ENCODE assay signal across 17 cellular contexts in genomic region chr1:8541961-8542521, GRCh38.
DNase-seq lines count a peak whose midpoint lies in the region; ATAC-seq and TF ChIP-seq lines count a peak whose summit lies in the region.
"Had no signal": no experiment of that assay in that cellular context is flagged by ENCODE, and none has a peak within 500 bp of the region (broad histone marks: within the 10 kb centered on the region; RNA-seq: fewer than 3 reads in every experiment).

No MANE protein-coding gene starts in this region.

- no peak overlapping the region for H3K4me3 ChIP-seq in fibroblast of villous mesenchyme (ENCODE audit: low read depth, low read length)

- TF ChIP-seq CTCF in fibroblast of villous mesenchyme (IDR thresholded peaks at IDR 0.05; ENCODE audit: insufficient read depth, low read depth, low read length): no peak

- ATAC-seq in HG02938 (IDR thresholded peaks at IDR 0.05; ENCODE audit: unreplicated experiment): no peak
- ATAC-seq: activated CD4-positive, CD25-positive, alpha-beta regulatory T cell treated with anti-CD3 and anti-CD28 coated beads, Interleukin-2, amount 50 U/mL, for 24 hours had no signal

- peak in 58 of 76 experiments; percentile 3 to 70 (median 31) for DNase-seq in HUDEP-2 (lab: John Stamatoyannopoulos, UW; ENCODE audit: unreplicated experiment in 76 of 76)
- peak; percentile 82 for DNase-seq in amniotic epithelial cell (ENCODE audit: low read depth)
- DNase-seq in fibroblast of villous mesenchyme (ENCODE audit: low read depth): peak; percentile 78
- DNase-seq in renal cortical epithelial cell (ENCODE audit: low read depth): peak; percentile 49
- DNase-seq in activated T-cell treated with anti-CD3 and anti-CD28 coated beads, Interleukin-2, amount 50 U/mL, for 48 hours: no peak
- no peak for DNase-seq in NCI-H1048 (lab: John Stamatoyannopoulos, UW)
- DNase-seq: caudate nucleus; DMS79 treated with DMSO at 0.1 percent for 48 hours; GOT3; hippocampal formation; kidney glomerular epithelial cell; NCI-H1092; NCI-H526; SIG-M5; stimulated activated CD4-positive, alpha-beta T cell treated with anti-CD3 and anti-CD28 coated beads, Interleukin-2, amount 100 ng/mL, for 24 hours had no signal

Comparison
In these comparisons a context has a peak if more than half of its experiments do, and no peak if none do; other contexts are left out.
1. DNase-seq: peak in HUDEP-2 (58 of 76), amniotic epithelial cell (single experiment), fibroblast of villous mesenchyme (single experiment) and renal cortical epithelial cell (single experiment); none in activated T-cell treated with anti-CD3 and anti-CD28 coated beads, Interleukin-2, amount 50 U/mL, for 48 hours (0 of 2) and NCI-H1048 (single experiment).